ENCODE assay signal across 13 cellular contexts in the genomic region with DNA sequence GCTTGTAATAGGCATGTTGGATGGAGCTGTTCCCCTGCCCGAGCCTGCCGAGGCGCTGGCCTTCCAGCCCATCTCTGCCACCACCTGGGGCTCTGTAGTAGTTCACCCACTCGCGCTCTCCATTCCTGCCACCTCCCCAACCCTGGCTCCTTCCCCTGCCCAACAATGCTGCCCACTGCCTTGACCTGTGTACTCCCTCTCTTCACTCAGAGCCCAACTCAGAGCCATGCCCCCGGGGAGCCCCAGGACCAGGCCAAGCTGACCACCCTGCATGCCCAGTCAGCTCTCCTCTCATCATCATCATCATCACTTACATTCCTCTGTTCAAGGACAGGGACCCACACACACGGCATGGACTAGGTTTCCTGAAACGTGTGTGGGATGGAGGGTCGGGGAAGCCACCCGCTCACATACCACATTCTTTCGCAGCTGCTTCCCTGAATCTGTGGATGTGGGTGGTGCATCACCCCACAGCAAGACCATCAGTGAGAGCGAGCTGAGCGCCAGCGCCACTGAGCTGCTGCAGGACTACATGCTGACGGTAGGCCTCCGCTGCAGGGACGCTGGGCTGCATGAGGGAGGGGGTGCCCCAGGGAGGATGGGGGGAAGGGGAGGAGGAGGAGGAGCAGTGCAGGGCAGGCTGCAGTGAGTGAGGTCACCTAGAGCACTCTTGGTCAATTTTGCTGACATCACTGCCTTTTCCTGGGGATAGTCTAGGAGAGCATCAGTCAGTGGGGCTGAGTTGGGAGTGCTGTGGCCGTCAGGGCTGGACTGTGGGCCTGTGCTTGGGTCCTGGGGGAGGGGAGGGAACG. TPM values are rescaled to one million over a fixed set of nuclear protein-coding genes. Genes with fewer than 3 reads are reported as not detected.
A peak's percentile ranks its signal among the peaks of the same experiment; 100 is the strongest.
DNase-seq lines count a peak whose midpoint lies in the region; ATAC-seq and TF ChIP-seq lines count a peak whose summit lies in the region.
"Had no signal": no experiment of that assay in that cellular context is flagged by ENCODE, and none has a peak within 500 bp of the region (broad histone marks: within the 10 kb centered on the region; RNA-seq: fewer than 3 reads in every experiment).

No MANE protein-coding gene starts in this region.

- H3K36me3 Mint-ChIP-seq in WTC11, result peaks cover 12% of the 10 kb centered on the region
- peaks cover 51 to 75% of the 10 kb centered on the region in 2 donors for H3K36me3 Mint-ChIP-seq in stimulated activated naive B cell treated with anti-CD40 and anti-IgM and Interleukin-4, amounts not matched to agents 10 μg/mL and 1 μg/mL and 100 μg/mL, for 72 hours
- H3K36me3 Mint-ChIP-seq in Caco-2 (ENCODE audit: insufficient read depth, unreplicated experiment), result peaks cover 18% of the 10 kb centered on the region

- no peak overlapping the region for H3K4me3 Mint-ChIP-seq in WTC11
- H3K4me3 Mint-ChIP-seq in stimulated activated naive B cell treated with anti-CD40 and anti-IgM and Interleukin-4, amounts not matched to agents 10 μg/mL and 1 μg/mL and 100 μg/mL, for 72 hours, result peak overlapping the region in 1 of 2 donors; percentile 8
- no peak overlapping the region for H3K4me3 Mint-ChIP-seq in Caco-2 (ENCODE audit: unreplicated experiment)
- H3K4me3 Mint-ChIP-seq: activated CD8-positive, alpha-beta memory T cell treated with anti-CD3 and anti-CD28 coated beads, Interleukin-2, amount 10 ng/mL, durations not matched to agents 7 days and 5 days had no signal

- TF ChIP-seq CTCF in WTC11 (IDR thresholded peaks at IDR 0.05) (no peak), fibroblast of mammary gland (conservative IDR thresholded peaks at IDR 0.05; ENCODE audit: control insufficient read depth, insufficient read depth, low read depth, low read length) (no peak), Caco-2 (IDR thresholded peaks at IDR 0.05; ENCODE audit: insufficient read depth in 1 of 2, low read depth in 1 of 2, low read length in 1 of 2, severe bottlenecking in 1 of 2, unreplicated experiment in 1 of 2) (no peak), A673 (conservative IDR thresholded peaks at IDR 0.05; ENCODE audit: low read depth, low read length) (no peak)

- H3K9me3 Mint-ChIP-seq in WTC11 (no peaks in the 10 kb centered on the region), Caco-2 (ENCODE audit: unreplicated experiment) (no peaks in the 10 kb centered on the region)
- no peaks in the 10 kb centered on the region for H3K9me3 Mint-ChIP-seq in stimulated activated naive B cell treated with anti-CD40 and anti-IgM and Interleukin-4, amounts not matched to agents 10 μg/mL and 1 μg/mL and 100 μg/mL, for 72 hours

- H3K9me3 ChIP-seq in right cardiac atrium (ENCODE audit: control insufficient read depth, low read length) (no peaks in the 10 kb centered on the region), Caco-2 (no peaks in the 10 kb centered on the region), A673 (ENCODE audit: low read depth, low read length, poor library complexity, severe bottlenecking) (no peaks in the 10 kb centered on the region)

- no peaks in the 10 kb centered on the region for H3K27me3 Mint-ChIP-seq in WTC11 (ENCODE audit: low read depth)
- H3K27me3 Mint-ChIP-seq in stimulated activated naive B cell treated with anti-CD40 and anti-IgM and Interleukin-4, amounts not matched to agents 10 μg/mL and 1 μg/mL and 100 μg/mL, for 72 hours, result no peaks in the 10 kb centered on the region
- H3K27me3 Mint-ChIP-seq in Caco-2 (ENCODE audit: insufficient read depth, unreplicated experiment), result no peaks in the 10 kb centered on the region
- H3K27me3 Mint-ChIP-seq: activated CD8-positive, alpha-beta memory T cell treated with anti-CD3 and anti-CD28 coated beads, Interleukin-2, amount 10 ng/mL, durations not matched to agents 7 days and 5 days had no signal

- peaks cover 3% of the 10 kb centered on the region for H3K36me3 ChIP-seq in Caco-2 (ENCODE audit: control insufficient read depth, insufficient read depth, low read length)
- H3K36me3 ChIP-seq in A673 (ENCODE audit: insufficient read depth, low read length, poor library complexity, severe bottlenecking), result peaks cover 5% of the 10 kb centered on the region

- H3K4me3 ChIP-seq in right cardiac atrium (ENCODE audit: low read length), result no peak overlapping the region
- H3K4me3 ChIP-seq in fibroblast of mammary gland (ENCODE audit: control insufficient read depth, low read depth, low read length), result no peak overlapping the region
- no peak overlapping the region for H3K4me3 ChIP-seq in Caco-2 (ENCODE audit: low read depth, low read length)
- H3K4me3 ChIP-seq in A673 (ENCODE audit: low read depth, low read length, poor library complexity, severe bottlenecking), result no peak overlapping the region

- H3K27me3 ChIP-seq in right cardiac atrium (ENCODE audit: control insufficient read depth, insufficient read depth) (no peaks in the 10 kb centered on the region), Caco-2 (replicated peaks; ENCODE audit: control insufficient read depth, insufficient read depth, low read length) (no peaks in the 10 kb centered on the region), A673 (replicated peaks; ENCODE audit: insufficient read depth, low read depth, low read length, poor library complexity) (no peaks in the 10 kb centered on the region)

- DNase-seq in Right ventricle myocardium inferior (ENCODE audit: missing footprints) (peak; percentile 60), right cardiac atrium (no peak), WTC11 (ENCODE audit: low spot score) (no peak), fibroblast of mammary gland (ENCODE audit: low read depth) (peak; percentile 37), Caco-2 (no peak), A673 (ENCODE audit: low spot score) (no peak)
- no peak for DNase-seq in stimulated activated naive B cell treated with anti-CD40 and anti-IgM and Interleukin-4, amounts not matched to agents 10 μg/mL and 1 μg/mL and 100 μg/mL, for 72 hours
- DNase-seq: activated CD8-positive, alpha-beta memory T cell treated with anti-CD3 and anti-CD28 coated beads, Interleukin-2, amount 10 ng/mL, durations not matched to agents 7 days and 5 days; GOT3; NCI-H1930; stimulated activated CD8-positive, alpha-beta memory T cell treated with anti-CD3 and anti-CD28 coated beads, Interleukin-4, amount 100 ng/mL, for 48 hours; T-helper 1 cell had no signal

- H3K27ac ChIP-seq in right cardiac atrium (ENCODE audit: low read length), result no peak overlapping the region
- no peak overlapping the region for H3K27ac ChIP-seq in A673 (ENCODE audit: low read depth, low read length, poor library complexity, severe bottlenecking)

- intact Hi-C loops in Right ventricle myocardium inferior (cut with DNase I) (no loop called here), right cardiac atrium (cut with DNase I) (no loop called here), Caco-2 (cut with micrococcal nuclease; ENCODE audit: unreplicated experiment) (no loop called here), A673 (cut with micrococcal nuclease; ENCODE audit: unreplicated experiment) (no loop called here)

- H3K4me1 Mint-ChIP-seq in WTC11 (no peaks in the 10 kb centered on the region), Caco-2 (ENCODE audit: low read depth, unreplicated experiment) (no peaks in the 10 kb centered on the region)
- H3K4me1 Mint-ChIP-seq in stimulated activated naive B cell treated with anti-CD40 and anti-IgM and Interleukin-4, amounts not matched to agents 10 μg/mL and 1 μg/mL and 100 μg/mL, for 72 hours, result peaks cover 14 to 33% of the 10 kb centered on the region in 2 donors

- ATAC-seq in Right ventricle myocardium inferior (no peak), right cardiac atrium (no peak), WTC11 (peak; percentile 38), HG03135 (IDR thresholded peaks at IDR 0.05; ENCODE audit: unreplicated experiment) (no peak)
- ATAC-seq in stimulated activated naive B cell treated with anti-CD40 and anti-IgM and Interleukin-4, amounts not matched to agents 10 μg/mL and 1 μg/mL and 100 μg/mL, for 72 hours (replicated peaks), result no peak
- ATAC-seq: activated CD8-positive, alpha-beta memory T cell treated with anti-CD3 and anti-CD28 coated beads, Interleukin-2, amount 10 ng/mL, durations not matched to agents 7 days and 5 days had no signal

- BruUV-seq in Caco-2 (replicated peaks; lab: Mats Ljungman, UMichigan) (no TSS peak), A673 (replicated peaks; lab: Mats Ljungman, UMichigan) (no TSS peak)

- H3K4me1 ChIP-seq in right cardiac atrium (ENCODE audit: control insufficient read depth, insufficient read depth, low read length) (no peaks in the 10 kb centered on the region), Caco-2 (no peaks in the 10 kb centered on the region), A673 (ENCODE audit: insufficient read depth, low read length, poor library complexity, severe bottlenecking) (no peaks in the 10 kb centered on the region)

- CTCF ChIA-PET in WTC11 (lab: Charles Lee) (interaction anchor here (0.6 to 5.1 kb wide), 4 partner anchors 63 to 191 kb away, joined by 4 to 35 read pairs (median 6); no protein-coding TSS in a partner anchor), Caco-2 (lab: Charles Lee) (interaction anchor here (0.6 to 1.5 kb wide), 3 partner anchors 74 to 185 kb away, joined by 3 to 9 read pairs (median 7); no protein-coding TSS in a partner anchor), A673 (lab: Charles Lee) (no interaction called here)

- peak overlapping the region; percentile 74; the same call in 1 of the 2 replicates for H3K27ac Mint-ChIP-seq in WTC11
- peak overlapping the region; percentile 65 for H3K27ac Mint-ChIP-seq in stimulated activated naive B cell treated with anti-CD40 and anti-IgM and Interleukin-4, amounts not matched to agents 10 μg/mL and 1 μg/mL and 100 μg/mL, for 72 hours
- no peak overlapping the region for H3K27ac Mint-ChIP-seq in Caco-2 (ENCODE audit: unreplicated experiment)
- H3K27ac Mint-ChIP-seq: activated CD8-positive, alpha-beta memory T cell treated with anti-CD3 and anti-CD28 coated beads, Interleukin-2, amount 10 ng/mL, durations not matched to agents 7 days and 5 days had no signal

- POLR2A ChIA-PET in WTC11 (lab: Charles Lee) (no interaction called here), Caco-2 (lab: Charles Lee) (no interaction called here), A673 (lab: Charles Lee; ENCODE audit: low non-redundant PET) (no interaction called here)

- 79% methylated on average over 19 of the region's 19 CpGs for WGBS in right cardiac atrium

RNA-seq across cellular contexts. Expression of gene NACAD, which starts 15.5 kb away (rescaled TPM):
- total RNA-seq in Right ventricle myocardium inferior, result 6.0 TPM
- 1 to 10 TPM; 4.5 to 6.5 (median 5.0) TPM for total RNA-seq in right cardiac atrium
- polyA plus RNA-seq in right cardiac atrium, result 3.2 TPM
- 5.5 to 6.0 TPM (median 5.7 TPM) in 3 replicates for total RNA-seq in WTC11 (2021)
- total RNA-seq in Caco-2 (2022), result 1.0 and 1.1 TPM in 2 replicates
- 1.1 and 1.6 TPM in 2 replicates for total RNA-seq in A673 (2021)

RNA-seq across cellular contexts. Expression of gene TBRG4, which starts 38.3 kb away (rescaled TPM):
- 82.4 TPM for total RNA-seq in Right ventricle myocardium inferior
- 10 to 100 TPM; 49.5 to 68.1 (median 55.3) TPM for total RNA-seq in right cardiac atrium
- polyA plus RNA-seq in right cardiac atrium, result 46.2 TPM
- total RNA-seq in WTC11 (2021), result 122 to 167 TPM (median 124 TPM) in 3 replicates
- total RNA-seq in Caco-2 (2022), result 116 and 126 TPM in 2 replicates
- total RNA-seq in A673 (2021), result 127 and 136 TPM in 2 replicates

Comparison
In these comparisons a context has a peak if more than half of its experiments do, and no peak if none do; other contexts are left out.
1. DNase-seq: peak in Right ventricle myocardium inferior (single experiment) and fibroblast of mammary gland (single experiment); none in right cardiac atrium (0 of 3), WTC11 (single experiment), stimulated activated naive B cell treated with anti-CD40 and anti-IgM and Interleukin-4, amounts not matched to agents 10 μg/mL and 1 μg/mL and 100 μg/mL, for 72 hours (single experiment), Caco-2 (0 of 2) and A673 (single experiment).